ENCODE assay signal across 5 cellular contexts in the genomic region with DNA sequence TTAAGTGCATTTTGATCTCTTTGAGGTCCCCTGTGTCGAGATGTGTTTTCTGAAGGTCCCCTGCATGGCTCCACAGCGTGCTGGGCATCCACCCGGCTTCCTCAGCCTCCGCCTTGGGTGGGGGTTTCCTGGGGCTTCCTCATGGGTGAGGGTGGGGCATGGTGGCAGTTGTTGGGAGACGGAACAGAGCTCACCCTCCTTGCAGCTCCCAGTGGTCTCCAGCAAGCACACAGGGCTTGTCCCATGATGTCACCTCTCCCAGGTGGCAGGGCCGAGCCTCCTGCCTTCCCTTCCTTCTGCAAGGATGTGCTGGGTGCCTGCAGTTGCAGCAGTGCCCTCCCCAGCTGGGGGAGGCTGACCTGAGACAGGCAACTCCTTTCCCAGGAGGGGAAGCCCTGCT. TPM values are rescaled to one million over a fixed set of nuclear protein-coding genes. Genes with fewer than 3 reads are reported as not detected.
"Had no signal": no experiment of that assay in that cellular context is flagged by ENCODE, and none has a peak within 500 bp of the region (broad histone marks: within the 10 kb centered on the region; RNA-seq: fewer than 3 reads in every experiment).

No MANE protein-coding gene starts in this region.

RNA-seq across cellular contexts. Expression of gene KCNJ18, which starts 13.4 kb away (rescaled TPM):
- total RNA-seq: GM23248, H7, HT-29, IMR-90, K562 had no signal
